ENCODE assay signal across 8 cellular contexts in genomic region chr1:204791453-204792366, GRCh38.
DNase-seq lines count a peak whose midpoint lies in the region; ATAC-seq, FAIRE-seq and TF ChIP-seq lines count a peak whose summit lies in the region.

No MANE protein-coding gene starts in this region.

- no peaks in the 10 kb centered on the region for H3K4me1 ChIP-seq in pancreas
- no peaks in the 10 kb centered on the region for H3K4me1 ChIP-seq in thyroid gland

- TF ChIP-seq CTCF in pancreas (IDR thresholded peaks at IDR 0.05): peak; percentile 78 to 86 (median 83)
- TF ChIP-seq CTCF in thyroid gland (IDR thresholded peaks at IDR 0.05): peak; percentile 40 to 86 (median 52)

- H3K4me3 ChIP-seq in pancreas (no peak overlapping the region), thyroid gland (replicated peaks in 1 of 3) (no peak overlapping the region)

- no peak for FAIRE-seq in HTR-8/SVneo (lab: Jason Lieb, UNC)
- FAIRE-seq in RCC 7860 (lab: Jason Lieb, UNC): no peak
- FAIRE-seq in pancreas (lab: Jason Lieb, UNC): no peak

- H3K36me3 ChIP-seq in pancreas (no peaks in the 10 kb centered on the region), thyroid gland (no peaks in the 10 kb centered on the region)

- no peaks in the 10 kb centered on the region for H3K9me3 ChIP-seq in pancreas
- no peaks in the 10 kb centered on the region for H3K9me3 ChIP-seq in thyroid gland

- no peak for TF ChIP-seq POLR2A in thyroid gland (IDR thresholded peaks at IDR 0.05)

- intact Hi-C loops in pancreas (cut with DNase I) (no loop called here), thyroid gland (cut with DNase I) (no loop called here)

- H3K27me3 ChIP-seq in pancreas (peaks cover 0 to 3% (median 0%) of the 10 kb centered on the region in 4 donors), thyroid gland (no peaks in the 10 kb centered on the region)

- WGBS in pancreas, 2 donors: 20 to 22% methylated on average over 15 of the region's 15 CpGs
- WGBS in thyroid gland, 2 donors: 28 to 30% methylated on average over 15 of the region's 15 CpGs

- H3K27ac ChIP-seq in pancreas (no peak overlapping the region), thyroid gland (no peak overlapping the region)

- ATAC-seq in pancreas (peak; percentile 78 to 91 (median 86)), HG02973 (IDR thresholded peaks at IDR 0.05; ENCODE audit: unreplicated experiment) (no peak)

- peak; percentile 65 for DNase-seq in CMK (ENCODE audit: low read depth)
- DNase-seq in HTR-8/SVneo (ENCODE audit: insufficient read length, low spot score): peak; percentile 73
- DNase-seq in RCC 7860 (ENCODE audit: low spot score): peak; percentile 10
- peak; percentile 61 for DNase-seq in activated T-helper 1 cell treated with Interleukin-2 at 50 U/mL for 16 hours (ENCODE audit: low read depth)
- peak; percentile 19 for DNase-seq in foreskin melanocyte
- peak; percentile 57 to 94 (median 81) for DNase-seq in pancreas
- DNase-seq in thyroid gland: peak; percentile 72 to 76

Comparison
In these comparisons a context has a peak if more than half of its experiments do, and no peak if none do; other contexts are left out.
1. DNase-seq: peak in every context shown above with its lines; median percentile 81 in pancreas; 74 in thyroid gland; 73 in HTR-8/SVneo; 65 in CMK; 61 in activated T-helper 1 cell treated with Interleukin-2 at 50 U/mL for 16 hours; 19 in foreskin melanocyte; 10 in RCC 7860.